Comparison of ENCODE assay signal across 37 cellular contexts in genomic region chr2:88085602-88086001, GRCh38. TPM values are rescaled to one million over a fixed set of nuclear protein-coding genes. Genes with fewer than 3 reads are reported as not detected.
"Had no signal": no experiment of that assay in that cellular context is flagged by ENCODE, and none has a peak within 500 bp of the region (broad histone marks: within the 10 kb centered on the region; RNA-seq: fewer than 3 reads in every experiment).

No MANE protein-coding gene starts in this region.

- H3K4me3 ChIP-seq: adrenal gland, body of pancreas, breast epithelium had no signal

- H3K36me3 ChIP-seq: adrenal gland, brain microvascular endothelial cell, breast epithelium had no signal

- H3K4me1 ChIP-seq: adrenal gland had no signal

- H3K9me3 ChIP-seq: adrenal gland, body of pancreas, breast epithelium had no signal

- FAIRE-seq: astrocyte, TTC549 had no signal

- DNase-seq: activated B cell treated with CpG ODN at 0.5 μM for 24 hours; activated CD4-positive, alpha-beta memory T cell treated with anti-CD3 and anti-CD28 coated beads for 36 hours; activated CD4-positive, alpha-beta T cell treated with anti-CD3 and anti-CD28 coated beads for 4 hours; activated CD4-positive, alpha-beta T cell treated with anti-CD3 and anti-CD28 coated beads, Interleukin-2, amount 10 ng/mL, durations not matched to agents 24 days and 14 days; activated CD4-positive, alpha-beta T cell treated with anti-CD3 and anti-CD28 coated beads, Interleukin-2, amount 50 U/mL, for 1 hour; activated CD4-positive, alpha-beta T cell treated with anti-CD3 and anti-CD28 coated beads, Interleukin-2, amount 50 U/mL, for 4 hours; activated CD4-positive, CD25-positive, alpha-beta regulatory T cell treated with anti-CD3 and anti-CD28 coated beads, Interleukin-2, amount 50 U/mL, for 72 hours; activated CD8-positive, alpha-beta memory T cell treated with anti-CD3 and anti-CD28 coated beads, Interleukin-2, amount 50 U/mL, for 4 hours; activated CD8-positive, alpha-beta T cell treated with anti-CD3 and anti-CD28 coated beads for 36 hours; activated effector memory CD4-positive, alpha-beta T cell treated with anti-CD3 and anti-CD28 coated beads, Interleukin-2, amount 50 U/mL, for 16 hours; activated gamma-delta T cell treated with Interleukin-2 at 50 U/mL for 16 hours; activated naive CD4-positive, alpha-beta T cell; activated naive CD4-positive, alpha-beta T cell treated with anti-CD3 and anti-CD28 coated beads for 36 hours; activated naive CD4-positive, alpha-beta T cell treated with anti-CD3 and anti-CD28 coated beads, Interleukin-2, amount 50 U/mL, for 16 hours; activated naive CD8-positive, alpha-beta T cell treated with anti-CD3 and anti-CD28 coated beads for 36 hours; activated T-cell treated with anti-CD3 and anti-CD28 coated beads for 4 hours; activated T-cell treated with anti-CD3 and anti-CD28 coated beads, Interleukin-2, amount 50 U/mL, for 1 hour; activated T-cell treated with anti-CD3 and anti-CD28 coated beads, Interleukin-2, amount 50 U/mL, for 4 hours; activated T-cell treated with anti-CD3 and anti-CD28 coated beads, Interleukin-2, amount 50 U/mL, for 72 hours; adrenal gland; amniotic stem cell; aorta; body of pancreas; brain microvascular endothelial cell; caudate nucleus; cerebellar nuclear complex; T-helper 1 cell; T-helper 2 cell; T-helper 9 cell had no signal

- H3K27me3 ChIP-seq: adrenal gland, body of pancreas, brain microvascular endothelial cell, breast epithelium had no signal

- H3K27ac ChIP-seq: adrenal gland, body of pancreas, brain microvascular endothelial cell, breast epithelium, VCaP had no signal

- ATAC-seq: activated CD8-positive, alpha-beta T cell treated with anti-CD3 and anti-CD28 coated beads for 36 hours; activated naive CD4-positive, alpha-beta T cell treated with anti-CD3 and anti-CD28 coated beads, Interleukin-2, amount 50 U/mL, for 72 hours; activated T-cell treated with anti-CD3 and anti-CD28 coated beads, Interleukin-2, amount 50 U/mL, for 4 hours; activated T-cell treated with anti-CD3 and anti-CD28 coated beads, Interleukin-2, amount 50 U/mL, for 72 hours; activated T-helper 17 cell treated with anti-CD3 and anti-CD28 coated beads, Interleukin-2, amount 50 U/mL, for 72 hours; body of pancreas had no signal

RNA-seq across cellular contexts. Expression of gene SMYD1, which starts 18.0 kb away (rescaled TPM):
- total RNA-seq: activated B cell treated with CpG ODN at 0.5 μM for 24 hours; activated CD4-positive, alpha-beta memory T cell treated with anti-CD3 and anti-CD28 coated beads for 36 hours; activated CD4-positive, alpha-beta T cell treated with anti-CD3 and anti-CD28 coated beads, Interleukin-2, amount 10 ng/mL, durations not matched to agents 24 days and 14 days; activated CD8-positive, alpha-beta memory T cell treated with anti-CD3 and anti-CD28 coated beads for 36 hours; activated CD8-positive, alpha-beta T cell treated with anti-CD3 and anti-CD28 coated beads for 36 hours; activated naive CD4-positive, alpha-beta T cell treated with anti-CD3 and anti-CD28 coated beads for 36 hours; activated naive CD4-positive, alpha-beta T cell treated with anti-CD3 and anti-CD28 coated beads, Interleukin-2, amount 50 U/mL, for 72 hours; activated naive CD8-positive, alpha-beta T cell treated with anti-CD3 and anti-CD28 coated beads for 36 hours; activated T-cell treated with anti-CD3 and anti-CD28 coated beads, Interleukin-2, amount 50 U/mL, for 4 hours; activated T-cell treated with anti-CD3 and anti-CD28 coated beads, Interleukin-2, amount 50 U/mL, for 72 hours; activated T-helper 1 cell treated with anti-CD3 and anti-CD28 coated beads, Interleukin-12 subunit alpha, Interleukin-12 subunit beta, Interleukin-2, Interleukin-4 antibody, amounts not matched to agents 30 ng/mL and 10 ng/mL and 1 ng/mL, durations not matched to agents 14 hours and 24 hours and 36 hours; activated T-helper 17 cell treated with anti-CD3 and anti-CD28 coated beads, Interleukin-2, amount 50 U/mL, for 72 hours; aorta; astrocyte; body of pancreas had no signal

RNA-seq across cellular contexts. Expression of gene FABP1, which starts 42.3 kb away (rescaled TPM):
- total RNA-seq: activated B cell treated with CpG ODN at 0.5 μM for 24 hours; activated CD4-positive, alpha-beta memory T cell treated with anti-CD3 and anti-CD28 coated beads for 36 hours; activated CD4-positive, alpha-beta T cell treated with anti-CD3 and anti-CD28 coated beads, Interleukin-2, amount 10 ng/mL, durations not matched to agents 24 days and 14 days; activated CD8-positive, alpha-beta memory T cell treated with anti-CD3 and anti-CD28 coated beads for 36 hours; activated CD8-positive, alpha-beta T cell treated with anti-CD3 and anti-CD28 coated beads for 36 hours; activated naive CD4-positive, alpha-beta T cell treated with anti-CD3 and anti-CD28 coated beads for 36 hours; activated naive CD4-positive, alpha-beta T cell treated with anti-CD3 and anti-CD28 coated beads, Interleukin-2, amount 50 U/mL, for 72 hours; activated naive CD8-positive, alpha-beta T cell treated with anti-CD3 and anti-CD28 coated beads for 36 hours; activated T-cell treated with anti-CD3 and anti-CD28 coated beads, Interleukin-2, amount 50 U/mL, for 72 hours; activated T-helper 1 cell treated with anti-CD3 and anti-CD28 coated beads, Interleukin-12 subunit alpha, Interleukin-12 subunit beta, Interleukin-2, Interleukin-4 antibody, amounts not matched to agents 30 ng/mL and 10 ng/mL and 1 ng/mL, durations not matched to agents 14 hours and 24 hours and 36 hours; activated T-helper 17 cell treated with anti-CD3 and anti-CD28 coated beads, Interleukin-2, amount 50 U/mL, for 72 hours; aorta; astrocyte; body of pancreas had no signal
